Comparison of ENCODE assay signal across 26 cellular contexts in the genomic region with DNA sequence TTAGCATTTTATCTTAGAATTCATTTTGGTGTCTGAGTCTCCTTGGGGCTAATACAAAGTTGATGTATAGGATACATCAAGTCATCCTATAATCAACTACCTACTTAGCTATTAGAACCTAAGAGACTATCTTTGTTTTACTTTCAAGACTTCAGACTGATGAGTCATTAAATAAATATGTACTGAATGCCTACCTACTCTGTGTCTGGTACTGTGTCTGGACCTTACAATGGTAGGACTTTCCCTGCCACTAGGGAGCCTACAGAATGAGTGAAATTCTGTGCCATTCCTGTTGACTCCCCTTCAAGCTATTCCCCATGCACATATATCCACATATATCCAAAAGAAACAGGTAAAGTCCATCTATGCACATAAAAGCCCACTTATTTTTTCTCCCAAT.
A peak's percentile ranks its signal among the peaks of the same experiment; 100 is the strongest.
DNase-seq lines count a peak whose midpoint lies in the region; ATAC-seq, FAIRE-seq and TF ChIP-seq lines count a peak whose summit lies in the region.
"Had no signal": no experiment of that assay in that cellular context is flagged by ENCODE, and none has a peak within 500 bp of the region (broad histone marks: within the 10 kb centered on the region; RNA-seq: fewer than 3 reads in every experiment).

No MANE protein-coding gene starts in this region.

- no peak overlapping the region for H3K56ac ChIP-seq in mesendoderm (ENCODE audit: low read length)

- H3K4me1 ChIP-seq in GM12878 (ENCODE audit: control insufficient read depth, insufficient read depth, low read length) (no peaks in the 10 kb centered on the region), mesendoderm (ENCODE audit: control insufficient read depth, low read depth, low read length) (no peaks in the 10 kb centered on the region)
- no peaks in the 10 kb centered on the region for H3K4me1 ChIP-seq in naive thymus-derived CD4-positive, alpha-beta T cell (ENCODE audit: control insufficient read depth in 2 of 2, insufficient read depth in 2 of 2, low read length in 2 of 2)

- H4K5ac ChIP-seq in mesendoderm (ENCODE audit: low read length): no peak overlapping the region

- H2BK120ac ChIP-seq in mesendoderm (ENCODE audit: low read depth, low read length): no peak overlapping the region

- no peaks in the 10 kb centered on the region for H3K36me3 ChIP-seq in GM12878 (ENCODE audit: control insufficient read depth in 2 of 2, insufficient read depth in 2 of 2, low read length in 1 of 2)
- no peaks in the 10 kb centered on the region for H3K36me3 ChIP-seq in mesendoderm (ENCODE audit: control insufficient read depth, insufficient read depth, low read length)
- H3K36me3 ChIP-seq in naive thymus-derived CD4-positive, alpha-beta T cell (ENCODE audit: control insufficient read depth in 2 of 3, insufficient read depth in 3 of 3, low read length in 3 of 3): no peaks in the 10 kb centered on the region
- H3K36me3 ChIP-seq: MG63, tibial artery had no signal

- H3K23ac ChIP-seq in mesendoderm (ENCODE audit: low read length): no peak overlapping the region

- no peaks in the 10 kb centered on the region for H3K36me3 Mint-ChIP-seq in naive thymus-derived CD4-positive, alpha-beta T cell

- no peak for TF ChIP-seq POLR2A in GM12878 (IDR thresholded peaks at IDR 0.05; ENCODE audit: low read depth, low read length)

- H3K4ac ChIP-seq in mesendoderm (ENCODE audit: low read depth, low read length): no peak overlapping the region

- TF ChIP-seq EP300 in GM12878 (IDR thresholded peaks at IDR 0.05; ENCODE audit: borderline replicate concordance in 1 of 2, control insufficient read depth in 1 of 2, low read depth in 2 of 2, low read length in 2 of 2): no peak

- no peak overlapping the region for H2BK15ac ChIP-seq in mesendoderm (replicated peaks; ENCODE audit: low read depth)

- no peak overlapping the region for H3K18ac ChIP-seq in mesendoderm (ENCODE audit: low read length)

- BruUV-seq in GM12878 (replicated peaks; lab: Mats Ljungman, UMichigan): no TSS peak

- TF ChIP-seq CTCF in GM12878 (IDR thresholded peaks at IDR 0.05 in 2 of 3, conservative IDR thresholded peaks at IDR 0.05 in 1 of 3; ENCODE audit: control insufficient read depth in 2 of 3, extremely low read depth in 1 of 3, insufficient read depth in 1 of 3, low read depth in 3 of 3, low read length in 3 of 3): no peak

- H3K79me1 ChIP-seq in mesendoderm (ENCODE audit: low read length): no peaks in the 10 kb centered on the region

- no peak for TF ChIP-seq RAD21 in GM12878 (IDR thresholded peaks at IDR 0.05; ENCODE audit: insufficient read depth, low read depth, low read length)

- DNase-seq in DMS53 treated with DMSO at 0.1 percent for 48 hours (lab: John Stamatoyannopoulos, UW; ENCODE audit: unreplicated experiment) (peak; percentile 5), HT1080 (ENCODE audit: low read depth) (peak; percentile 58), GM12878 (ENCODE audit: low read depth, low spot score) (no peak), mesendoderm (peak; percentile 13), posterior cingulate gyrus (no peak), NCI-H1436 (lab: John Stamatoyannopoulos, UW) (no peak)
- DNase-seq in naive thymus-derived CD4-positive, alpha-beta T cell: no peak
- DNase-seq: activated CD8-positive, alpha-beta T cell treated with anti-CD3 and anti-CD28 coated beads, Interleukin-2, amount 10 ng/mL, durations not matched to agents 7 days and 5 days; activated gamma-delta T cell; activated T-cell treated with anti-CD3 and anti-CD28 coated beads, Interleukin-2, amount 50 U/mL, for 1 hour; C1 segment of cervical spinal cord; Calu3; dermis blood vessel endothelial cell; H7; MG63; NCI-H1105 treated with DMSO at 0.1 percent for 48 hours; NCI-H2081; NCI-H446; retina; tibial artery had no signal

- H3K9me3 Mint-ChIP-seq in naive thymus-derived CD4-positive, alpha-beta T cell: peaks cover 0 to 8% (median 0%) of the 10 kb centered on the region in 11 donors
- H3K9me3 Mint-ChIP-seq: T-helper 2 cell treated with Interferon-gamma antibody and Interleukin-4, amounts not matched to agents 5 μg/mL and 100 μg/mL, for 36 hours had no signal

- H4K8ac ChIP-seq in mesendoderm (ENCODE audit: low read depth, low read length): no peak overlapping the region

- H4K20me1 ChIP-seq in GM12878 (ENCODE audit: control insufficient read depth, insufficient read depth): no peaks in the 10 kb centered on the region

- no peak overlapping the region for H3K4me2 ChIP-seq in GM12878 (ENCODE audit: control insufficient read depth, insufficient read depth)
- no peak overlapping the region for H3K4me2 ChIP-seq in mesendoderm (ENCODE audit: low read length)

- H3K4me1 Mint-ChIP-seq in naive thymus-derived CD4-positive, alpha-beta T cell: no peaks in the 10 kb centered on the region
- H3K4me1 Mint-ChIP-seq: nephron had no signal

- H3K27me3 ChIP-seq in GM12878 (replicated peaks in 1 of 2; ENCODE audit: control insufficient read depth in 2 of 2, insufficient read depth in 2 of 2, low read length in 1 of 2) (no peaks in the 10 kb centered on the region), mesendoderm (ENCODE audit: insufficient read depth, low read length, poor library complexity) (no peaks in the 10 kb centered on the region)
- no peaks in the 10 kb centered on the region for H3K27me3 ChIP-seq in naive thymus-derived CD4-positive, alpha-beta T cell (ENCODE audit: control insufficient read depth in 2 of 2, insufficient read depth in 2 of 2, low read length in 2 of 2)
- H3K27me3 ChIP-seq: MG63, tibial artery had no signal

- no peak overlapping the region for H2AFZ ChIP-seq in GM12878 (ENCODE audit: control insufficient read depth, low read depth, low read length)

- CTCF ChIA-PET in GM12878 (lab: Yijun Ruan, JAX): no interaction called here
- CTCF ChIA-PET in naive thymus-derived CD4-positive, alpha-beta T cell (lab: Charles Lee): interaction anchor here (0.6 to 0.7 kb wide), 2 partner anchors 42 to 169 kb away, joined by 3 to 4 read pairs; no protein-coding TSS in a partner anchor

- no peak for FAIRE-seq in GM12878 (lab: Jason Lieb, UNC)
- FAIRE-seq: endometrium, GM19239, islet of Langerhans had no signal

- RAD21 ChIA-PET in GM12878 (lab: Charles Lee; ENCODE audit: unreplicated experiment): no interaction called here

- H3K4me3 ChIP-seq in GM12878 (no peak overlapping the region), mesendoderm (ENCODE audit: low read length) (no peak overlapping the region)
- H3K4me3 ChIP-seq in naive thymus-derived CD4-positive, alpha-beta T cell (ENCODE audit: low read length): no peak overlapping the region
- H3K4me3 ChIP-seq: MG63, tibial artery had no signal

- H2BK5ac ChIP-seq in mesendoderm (ENCODE audit: low read length): no peak overlapping the region

- no peaks in the 10 kb centered on the region for H3K9me3 ChIP-seq in GM12878 (replicated peaks; ENCODE audit: control insufficient read depth, insufficient read depth, low read length)
- H3K9me3 ChIP-seq in naive thymus-derived CD4-positive, alpha-beta T cell (ENCODE audit: control insufficient read depth in 2 of 3, low read length in 3 of 3): no peaks in the 10 kb centered on the region
- H3K9me3 ChIP-seq: tibial artery had no signal

- H3K79me2 ChIP-seq in GM12878 (ENCODE audit: control insufficient read depth, insufficient read depth, low read length) (no peaks in the 10 kb centered on the region), mesendoderm (ENCODE audit: control insufficient read depth, insufficient read depth, low read length) (no peaks in the 10 kb centered on the region)

- peak; percentile 26; the same call in 2 of the 3 replicates for ATAC-seq in GM12878
- ATAC-seq in naive thymus-derived CD4-positive, alpha-beta T cell: no peak
- ATAC-seq: activated CD8-positive, alpha-beta T cell treated with anti-CD3 and anti-CD28 coated beads, Interleukin-2, amount 10 ng/mL, durations not matched to agents 7 days and 5 days; Right ventricle myocardium inferior had no signal

- intact Hi-C loops in GM12878 (cut with micrococcal nuclease; ENCODE audit: unreplicated experiment): no loop called here
- intact Hi-C loops in posterior cingulate gyrus (cut with DNase I): no loop called here
- intact Hi-C loops in naive thymus-derived CD4-positive, alpha-beta T cell (cut with micrococcal nuclease): no loop called here

- SMC1A ChIA-PET in GM12878 (lab: Charles Lee; ENCODE audit: uncharacterized antibody, unreplicated experiment): no interaction called here

- no peak overlapping the region for H2AK5ac ChIP-seq in mesendoderm (ENCODE audit: low read length)

- no peaks in the 10 kb centered on the region for H3K27me3 Mint-ChIP-seq in naive thymus-derived CD4-positive, alpha-beta T cell

- no peak overlapping the region for H3K27ac Mint-ChIP-seq in naive thymus-derived CD4-positive, alpha-beta T cell
- H3K27ac Mint-ChIP-seq: activated CD8-positive, alpha-beta T cell treated with anti-CD3 and anti-CD28 coated beads, Interleukin-2, amount 10 ng/mL, durations not matched to agents 7 days and 5 days; nephron; T-helper 2 cell treated with Interferon-gamma antibody and Interleukin-4, amounts not matched to agents 5 μg/mL and 100 μg/mL, for 36 hours had no signal

- no peak overlapping the region for H3K27ac ChIP-seq in GM12878 (ENCODE audit: control insufficient read depth, insufficient read depth)
- no peak overlapping the region for H3K27ac ChIP-seq in mesendoderm (ENCODE audit: low read depth, low read length)
- H3K27ac ChIP-seq in naive thymus-derived CD4-positive, alpha-beta T cell (ENCODE audit: low read depth, low read length): no peak overlapping the region
- H3K27ac ChIP-seq: tibial artery had no signal

- in situ Hi-C loops in GM12878 (cut with MboI): no loop called here

- H3K9ac ChIP-seq in GM12878 (ENCODE audit: control insufficient read depth, insufficient read depth, low read length) (no peak overlapping the region), mesendoderm (ENCODE audit: low read length) (no peak overlapping the region)

- POLR2A ChIA-PET in GM12878 (lab: Charles Lee): no interaction called here
- POLR2A ChIA-PET in naive thymus-derived CD4-positive, alpha-beta T cell (lab: Charles Lee): no interaction called here

- no peak overlapping the region for H3K4me3 Mint-ChIP-seq in naive thymus-derived CD4-positive, alpha-beta T cell
- H3K4me3 Mint-ChIP-seq: activated CD8-positive, alpha-beta T cell treated with anti-CD3 and anti-CD28 coated beads, Interleukin-2, amount 10 ng/mL, durations not matched to agents 7 days and 5 days; nephron; T-helper 2 cell treated with Interferon-gamma antibody and Interleukin-4, amounts not matched to agents 5 μg/mL and 100 μg/mL, for 36 hours had no signal

TF ChIP-seq in GM12878, 131 proteins besides CTCF, POLR2A, EP300 and RAD21 (continues in another document):
- TF ChIP-seq, protein P1, sequence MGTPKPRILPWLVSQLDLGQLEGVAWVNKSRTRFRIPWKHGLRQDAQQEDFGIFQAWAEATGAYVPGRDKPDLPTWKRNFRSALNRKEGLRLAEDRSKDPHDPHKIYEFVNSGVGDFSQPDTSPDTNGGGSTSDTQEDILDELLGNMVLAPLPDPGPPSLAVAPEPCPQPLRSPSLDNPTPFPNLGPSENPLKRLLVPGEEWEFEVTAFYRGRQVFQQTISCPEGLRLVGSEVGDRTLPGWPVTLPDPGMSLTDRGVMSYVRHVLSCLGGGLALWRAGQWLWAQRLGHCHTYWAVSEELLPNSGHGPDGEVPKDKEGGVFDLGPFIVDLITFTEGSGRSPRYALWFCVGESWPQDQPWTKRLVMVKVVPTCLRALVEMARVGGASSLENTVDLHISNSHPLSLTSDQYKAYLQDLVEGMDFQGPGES (IDR thresholded peaks at IDR 0.05): no peak
- no peak for TF ChIP-seq FOXM1 (IDR thresholded peaks at IDR 0.05; ENCODE audit: low read depth, low read length)

Comparison
In these comparisons a context has a peak if more than half of its experiments do, and no peak if none do; other contexts are left out.
1. DNase-seq: peak in DMS53 treated with DMSO at 0.1 percent for 48 hours (single experiment), HT1080 (single experiment) and mesendoderm (single experiment); none in GM12878 (single experiment), posterior cingulate gyrus (0 of 10), naive thymus-derived CD4-positive, alpha-beta T cell (0 of 9) and NCI-H1436 (single experiment).